8 cellular contexts compared by ENCODE assay signal in genomic region chr1:31010081-31010989, GRCh38. TPM values are rescaled to one million over a fixed set of nuclear protein-coding genes. Genes with fewer than 3 reads are reported as not detected.
DNase-seq lines count a peak whose midpoint lies in the region; ATAC-seq and TF ChIP-seq lines count a peak whose summit lies in the region.

No MANE protein-coding gene starts in this region.

- peaks cover 60% of the 10 kb centered on the region for H3K4me1 ChIP-seq in osteoblast (ENCODE audit: insufficient read depth, low read length)

- H3K36me3 Mint-ChIP-seq in activated T-helper 2 cell treated with anti-CD3 and anti-CD28 coated beads, Interferon-gamma antibody, Interleukin-2, Interleukin-4, amounts not matched to agents 10 μg/mL and 5 μg/mL and 100 μg/mL, durations not matched to agents 14 hours and 24 hours and 36 hours (ENCODE audit: low read depth): peaks cover 54% of the 10 kb centered on the region

- H3K4me1 Mint-ChIP-seq in activated T-helper 2 cell treated with anti-CD3 and anti-CD28 coated beads, Interferon-gamma antibody, Interleukin-2, Interleukin-4, amounts not matched to agents 10 μg/mL and 5 μg/mL and 100 μg/mL, durations not matched to agents 14 hours and 24 hours and 36 hours (ENCODE audit: low read depth): peaks cover 68% of the 10 kb centered on the region

- H3K9me3 ChIP-seq in osteoblast (ENCODE audit: low read depth, low read length): no peaks in the 10 kb centered on the region

- H3K27ac ChIP-seq in osteoblast (ENCODE audit: low read depth, low read length): peak overlapping the region; percentile 73

- intact Hi-C loops in activated T-helper 2 cell treated with anti-CD3 and anti-CD28 coated beads, Interferon-gamma antibody, Interleukin-2, Interleukin-4, amounts not matched to agents 10 μg/mL and 5 μg/mL and 100 μg/mL, durations not matched to agents 14 hours and 24 hours and 36 hours (cut with micrococcal nuclease): loop anchor here (1.0 to 2.0 kb wide), 5 partner anchors 14 to 55 kb away; partner anchors contain the start of gene PUM1
- intact Hi-C loops in cardiac septum (cut with DNase I): no loop called here

- peak; percentile 54 for ATAC-seq in GM18505 (IDR thresholded peaks at IDR 0.05; ENCODE audit: unreplicated experiment)
- ATAC-seq in HG02610 (IDR thresholded peaks at IDR 0.05; ENCODE audit: unreplicated experiment): peak; percentile 80
- ATAC-seq in HG02763 (IDR thresholded peaks at IDR 0.05; ENCODE audit: unreplicated experiment): no peak

- no peaks in the 10 kb centered on the region for H3K27me3 Mint-ChIP-seq in activated T-helper 2 cell treated with anti-CD3 and anti-CD28 coated beads, Interferon-gamma antibody, Interleukin-2, Interleukin-4, amounts not matched to agents 10 μg/mL and 5 μg/mL and 100 μg/mL, durations not matched to agents 14 hours and 24 hours and 36 hours (ENCODE audit: low read depth)

- H2AFZ ChIP-seq in osteoblast (ENCODE audit: low read length): no peak overlapping the region

- no peak for TF ChIP-seq CTCF in osteoblast (IDR thresholded peaks at IDR 0.05; ENCODE audit: extremely low read depth, low read depth, low read length)

- H3K36me3 ChIP-seq in osteoblast (ENCODE audit: insufficient read depth, low read length): peaks cover 18% of the 10 kb centered on the region

- H3K4me2 ChIP-seq in osteoblast (ENCODE audit: insufficient read depth, low read length): peak overlapping the region; percentile 43

- peaks cover 92% of the 10 kb centered on the region for H3K79me2 ChIP-seq in osteoblast (ENCODE audit: insufficient read depth, low read length)

- H3K27me3 ChIP-seq in osteoblast (ENCODE audit: insufficient read depth, low read length): no peaks in the 10 kb centered on the region

- H4K20me1 ChIP-seq in osteoblast (ENCODE audit: insufficient read depth, low read length): peaks cover 77% of the 10 kb centered on the region

- peak overlapping the region; percentile 93 for H3K27ac Mint-ChIP-seq in activated T-helper 2 cell treated with anti-CD3 and anti-CD28 coated beads, Interferon-gamma antibody, Interleukin-2, Interleukin-4, amounts not matched to agents 10 μg/mL and 5 μg/mL and 100 μg/mL, durations not matched to agents 14 hours and 24 hours and 36 hours

- H3K9me3 Mint-ChIP-seq in activated T-helper 2 cell treated with anti-CD3 and anti-CD28 coated beads, Interferon-gamma antibody, Interleukin-2, Interleukin-4, amounts not matched to agents 10 μg/mL and 5 μg/mL and 100 μg/mL, durations not matched to agents 14 hours and 24 hours and 36 hours: peaks cover 6% of the 10 kb centered on the region

- peak overlapping the region; percentile 0 for H3K4me3 Mint-ChIP-seq in activated T-helper 2 cell treated with anti-CD3 and anti-CD28 coated beads, Interferon-gamma antibody, Interleukin-2, Interleukin-4, amounts not matched to agents 10 μg/mL and 5 μg/mL and 100 μg/mL, durations not matched to agents 14 hours and 24 hours and 36 hours (ENCODE audit: low read depth)

- DNase-seq in activated T-helper 2 cell treated with anti-CD3 and anti-CD28 coated beads, Interferon-gamma antibody, Interleukin-2, Interleukin-4, amounts not matched to agents 10 μg/mL and 5 μg/mL and 100 μg/mL, durations not matched to agents 14 hours and 24 hours and 36 hours (ENCODE audit: low spot score): no peak
- DNase-seq in osteoblast (ENCODE audit: insufficient read length, low spot score, missing footprints): peak; percentile 37
- no peak for DNase-seq in NCI-H2227 (lab: John Stamatoyannopoulos, UW; ENCODE audit: unreplicated experiment)
- no peak for DNase-seq in iPS-NIHi7 (ENCODE audit: extremely low spot score)
- DNase-seq in cardiac septum (ENCODE audit: low spot score): no peak

- no peak overlapping the region for H3K4me3 ChIP-seq in osteoblast (ENCODE audit: insufficient read depth, low read length)

- no peak for TF ChIP-seq POLR2A in GM18505 (IDR thresholded peaks at IDR 0.05; ENCODE audit: borderline replicate concordance, extremely low read depth, insufficient read depth, insufficient read length)

RNA-seq across cellular contexts. Expression of gene PUM1, which starts 55.2 kb away (rescaled TPM):
- 121 and 125 TPM in 2 replicates for total RNA-seq in activated T-helper 2 cell treated with anti-CD3 and anti-CD28 coated beads, Interferon-gamma antibody, Interleukin-2, Interleukin-4, amounts not matched to agents 10 μg/mL and 5 μg/mL and 100 μg/mL, durations not matched to agents 14 hours and 24 hours and 36 hours
- total RNA-seq in osteoblast (68.8 and 69.5 TPM in 2 replicates), cardiac septum (83.7 TPM)
